ENCODE assay signal across 9 cellular contexts in the genomic region with DNA sequence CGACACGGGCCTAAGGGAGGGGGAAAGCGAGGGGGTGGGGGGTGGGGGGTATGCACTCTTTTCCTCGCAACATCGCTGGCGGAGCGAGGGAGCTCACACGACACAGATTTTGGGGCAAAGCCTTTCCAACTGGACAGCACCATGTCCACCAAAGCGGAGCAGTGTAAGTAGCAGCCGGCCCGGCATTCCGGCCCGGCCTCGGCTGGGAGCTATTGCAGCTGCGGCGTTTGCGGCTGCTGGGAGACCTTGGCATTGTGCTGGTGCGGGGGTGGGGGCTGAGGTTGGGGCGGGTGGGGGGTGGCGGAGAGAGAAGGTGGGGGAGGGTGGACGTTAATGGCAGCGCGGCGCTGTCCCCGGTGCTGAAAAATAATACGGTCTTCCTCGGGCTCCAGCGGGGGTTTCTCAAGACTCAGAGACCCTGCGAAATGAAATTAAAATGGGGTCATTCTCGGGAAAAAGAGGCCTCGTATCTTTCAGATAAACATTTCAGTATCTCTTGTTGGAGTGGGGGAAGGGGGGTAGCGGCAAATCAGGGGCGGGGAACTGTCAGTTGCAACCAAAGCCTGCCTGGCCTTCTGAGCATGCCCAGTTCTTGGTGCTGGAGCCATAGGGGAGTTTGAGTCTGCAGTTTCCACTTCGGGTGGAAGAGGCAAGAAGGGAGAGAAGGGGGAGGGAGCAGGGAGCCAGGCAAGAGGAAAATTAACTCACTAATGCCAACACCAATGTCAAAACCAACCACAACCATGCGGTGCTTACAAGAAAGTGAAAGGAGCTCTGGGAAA. TPM values are rescaled to one million over a fixed set of nuclear protein-coding genes. Genes with fewer than 3 reads are reported as not detected.
DNase-seq lines count a peak whose midpoint lies in the region; ATAC-seq, FAIRE-seq and TF ChIP-seq lines count a peak whose summit lies in the region.
"Had no signal": no experiment of that assay in that cellular context is flagged by ENCODE, and none has a peak within 500 bp of the region (broad histone marks: within the 10 kb centered on the region; RNA-seq: fewer than 3 reads in every experiment).

A gene (plus strand): TSS at position 51 of the 782 bp plus-strand sequence. CDS start 91 bp downstream, at position 142.

- POLR2A ChIA-PET in CD4-positive, alpha-beta T cell (lab: Charles Lee): no interaction called here

- peaks cover 6% of the 10 kb centered on the region for H3K9me3 ChIP-seq in CD4-positive, alpha-beta T cell (ENCODE audit: control insufficient read depth, low read length)

- intact Hi-C loops in CD4-positive, alpha-beta T cell (cut with DNase I, micrococcal nuclease): no loop called here

- ATAC-seq in GM18873 (IDR thresholded peaks at IDR 0.05; ENCODE audit: low FRiP score, unreplicated experiment) (no peak), HG03378 (IDR thresholded peaks at IDR 0.05; ENCODE audit: unreplicated experiment) (no peak)
- ATAC-seq in CD4-positive, alpha-beta T cell (ENCODE audit: poor library complexity): no peak

- peaks cover 59% of the 10 kb centered on the region for H3K27me3 Mint-ChIP-seq in CD4-positive, alpha-beta T cell

- H3K27ac Mint-ChIP-seq in CD4-positive, alpha-beta T cell: no peak within 1 kb of the TSS

- FAIRE-seq in islet of Langerhans (lab: Jason Lieb, UNC): peak; percentile 98
- FAIRE-seq: keratinocyte had no signal

- H3K4me3 ChIP-seq in AG10803 (ENCODE audit: low read length) (0 out of 2 replicates have a peak within 1 kb of the TSS, but pooled peaks have one; percentile 20), astrocyte of the cerebellum (ENCODE audit: low read depth, low read length) (peak within 1 kb of the TSS; percentile 30)

- in situ Hi-C loops in astrocyte of the cerebellum (cut with HindIII; ENCODE audit: low sequenced_read_pairs): no loop called here

- DNase-seq in AG10803 (ENCODE audit: low read depth) (no peak), NCI-H1694 (lab: John Stamatoyannopoulos, UW) (peak; percentile 97), astrocyte of the cerebellum (ENCODE audit: low read depth) (no peak)
- no peak for DNase-seq in stimulated activated CD4-positive, alpha-beta T cell treated with anti-CD3 and anti-CD28 coated beads, Interleukin-2, amount 100 ng/mL, for 48 hours
- DNase-seq in CD4-positive, alpha-beta T cell: no peak

- H3K9me3 Mint-ChIP-seq in CD4-positive, alpha-beta T cell: peaks cover 7% of the 10 kb centered on the region

- no peaks in the 10 kb centered on the region for H3K36me3 Mint-ChIP-seq in CD4-positive, alpha-beta T cell (ENCODE audit: low read depth)

- TF ChIP-seq CTCF in AG10803 (conservative IDR thresholded peaks at IDR 0.05; ENCODE audit: low read length) (no peak), astrocyte of the cerebellum (IDR thresholded peaks at IDR 0.05; ENCODE audit: low read depth, low read length, missing control alignments) (no peak)
- no peak for TF ChIP-seq CTCF in CD4-positive, alpha-beta T cell (IDR thresholded peaks at IDR 0.05)

- H3K4me1 Mint-ChIP-seq in CD4-positive, alpha-beta T cell (ENCODE audit: low read depth): no peaks in the 10 kb centered on the region

- peaks cover 41% of the 10 kb centered on the region for H3K27me3 ChIP-seq in CD4-positive, alpha-beta T cell (ENCODE audit: control insufficient read depth, insufficient read depth, low read length)

- H3K4me3 Mint-ChIP-seq in CD4-positive, alpha-beta T cell: no peak within 1 kb of the TSS

- no peak within 1 kb of the TSS for H3K27ac ChIP-seq in CD4-positive, alpha-beta T cell (ENCODE audit: low read depth, low read length)

- CTCF ChIA-PET in CD4-positive, alpha-beta T cell (lab: Charles Lee): no interaction called here

RNA-seq across cellular contexts. Expression of the gene that starts here (rescaled TPM):
- not detected for total RNA-seq in CD4-positive, alpha-beta T cell
